In genomic region chr2:55099493-55099877, GRCh38 we compare ENCODE assay signal across 17 cellular contexts. TPM values are rescaled to one million over a fixed set of nuclear protein-coding genes. Genes with fewer than 3 reads are reported as not detected.
A peak's percentile ranks its signal among the peaks of the same experiment; 100 is the strongest.
DNase-seq lines count a peak whose midpoint lies in the region; ATAC-seq, FAIRE-seq and TF ChIP-seq lines count a peak whose summit lies in the region.
"Had no signal": no experiment of that assay in that cellular context is flagged by ENCODE, and none has a peak within 500 bp of the region (broad histone marks: within the 10 kb centered on the region; RNA-seq: fewer than 3 reads in every experiment).

No MANE protein-coding gene starts in this region.

- H2AFZ ChIP-seq in Loucy (ENCODE audit: low read length) (peak overlapping the region; percentile 77), endothelial cell of umbilical vein (ENCODE audit: low read depth, low read length) (no peak overlapping the region)

- intact Hi-C loops in endothelial cell of umbilical vein (cut with micrococcal nuclease) = no loop called here

- H3K4me1 ChIP-seq in DOHH2 (ENCODE audit: control insufficient read depth, low read length) (peaks cover 41% of the 10 kb centered on the region), Loucy (ENCODE audit: insufficient read depth, low read length, poor library complexity, severe bottlenecking) (peaks cover 11% of the 10 kb centered on the region), endothelial cell of umbilical vein (ENCODE audit: control insufficient read depth, extremely low read depth, insufficient read depth, low read length) (peaks cover 69% of the 10 kb centered on the region), skeletal muscle satellite cell (ENCODE audit: control insufficient read depth, insufficient read depth, low read length) (peaks cover 65% of the 10 kb centered on the region)

- H3K4me2 ChIP-seq in DOHH2 (ENCODE audit: low read length) (0 out of 2 replicates have a peak overlapping the region, but pooled peaks have one; percentile 3), Loucy (ENCODE audit: low read depth, low read length, poor library complexity, severe bottlenecking) (no peak overlapping the region), endothelial cell of umbilical vein (ENCODE audit: insufficient read depth, low read length) (peak overlapping the region; percentile 88), skeletal muscle satellite cell (ENCODE audit: low read length) (peak overlapping the region; percentile 71)

- CTCF ChIA-PET in endothelial cell of umbilical vein (lab: Charles Lee) = interaction anchor here (1.1 to 4.8 kb wide), 3 partner anchors 9 to 51 kb away, joined by 4 to 18 read pairs (median 5); no protein-coding TSS in a partner anchor

- H3K27me3 ChIP-seq in DOHH2 (ENCODE audit: control insufficient read depth, low read length) = no peaks in the 10 kb centered on the region
- H3K27me3 ChIP-seq in Loucy (ENCODE audit: insufficient read depth, low read length, poor library complexity, severe bottlenecking) = no peaks in the 10 kb centered on the region
- H3K27me3 ChIP-seq in endothelial cell of umbilical vein (ENCODE audit: control insufficient read depth in 2 of 2, insufficient read depth in 2 of 2, low read length in 2 of 2) = no peaks in the 10 kb centered on the region
- no peaks in the 10 kb centered on the region for H3K27me3 ChIP-seq in skeletal muscle satellite cell (ENCODE audit: control insufficient read depth, insufficient read depth, low read length)

- H3K36me3 ChIP-seq in DOHH2 (ENCODE audit: control insufficient read depth, low read length) = no peaks in the 10 kb centered on the region
- no peaks in the 10 kb centered on the region for H3K36me3 ChIP-seq in Loucy (ENCODE audit: insufficient read depth, low read length)
- no peaks in the 10 kb centered on the region for H3K36me3 ChIP-seq in endothelial cell of umbilical vein (ENCODE audit: control insufficient read depth in 2 of 2, extremely low read depth in 1 of 2, insufficient read depth in 2 of 2, low read length in 2 of 2)
- no peaks in the 10 kb centered on the region for H3K36me3 ChIP-seq in skeletal muscle satellite cell (ENCODE audit: insufficient read depth, low read length)

- H3K9ac ChIP-seq in Loucy (ENCODE audit: low read depth, low read length, poor library complexity, severe bottlenecking) (no peak overlapping the region), endothelial cell of umbilical vein (replicated peaks; ENCODE audit: extremely low read depth, insufficient read depth, low read length) (no peak overlapping the region), skeletal muscle satellite cell (ENCODE audit: low read depth, low read length) (peak overlapping the region; percentile 54)

- no peaks in the 10 kb centered on the region for H3K9me1 ChIP-seq in endothelial cell of umbilical vein (replicated peaks; ENCODE audit: control insufficient read depth, extremely low read depth, insufficient read depth, low read length)

- no peaks in the 10 kb centered on the region for H3K79me2 ChIP-seq in DOHH2 (ENCODE audit: control insufficient read depth, low read length)
- no peaks in the 10 kb centered on the region for H3K79me2 ChIP-seq in Loucy (ENCODE audit: insufficient read depth, low read length)
- H3K79me2 ChIP-seq in endothelial cell of umbilical vein (ENCODE audit: control insufficient read depth, insufficient read depth, low read length) = no peaks in the 10 kb centered on the region

- H3K4me3 ChIP-seq in DOHH2 (ENCODE audit: low read length) = no peak overlapping the region
- no peak overlapping the region for H3K4me3 ChIP-seq in Loucy (ENCODE audit: low read length, poor library complexity, severe bottlenecking)
- no peak overlapping the region for H3K4me3 ChIP-seq in endothelial cell of umbilical vein (replicated peaks in 1 of 3; ENCODE audit: insufficient read depth in 1 of 3, low read depth in 1 of 3, low read length in 3 of 3)
- H3K4me3 ChIP-seq in skeletal muscle satellite cell (ENCODE audit: low read length) = peak overlapping the region; percentile 6

- POLR2A ChIA-PET in endothelial cell of umbilical vein (lab: Charles Lee) = interaction anchor here (1.4 kb wide), 1 partner anchor 51 kb away, joined by 3 read pairs; no protein-coding TSS in a partner anchor

- no peaks in the 10 kb centered on the region for H3F3A ChIP-seq in DOHH2 (ENCODE audit: control insufficient read depth, insufficient read depth)
- no peaks in the 10 kb centered on the region for H3F3A ChIP-seq in Loucy (ENCODE audit: low read depth)

- DNase-seq in endothelial cell of umbilical vein (ENCODE audit: low read depth, low spot score) (no peak), mesenteric fat pad (ENCODE audit: low spot score) (no peak), D721Med (ENCODE audit: insufficient read length, low spot score) (no peak)
- DNase-seq in stimulated activated naive CD4-positive, alpha-beta T cell treated with Interleukin-2 at 50 U/mL for 16 hours (lab: John Stamatoyannopoulos, UW) = no peak
- DNase-seq: activated CD4-positive, alpha-beta T cell treated with anti-CD3 and anti-CD28 coated beads, Interleukin-2, amount 50 U/mL, for 48 hours; amygdala; effector CD4-positive, alpha-beta T cell; NCI-H2029; NK-92 treated with Interleukin-12 subunit alpha and Interleukin-12 subunit beta, amount 100 ng/mL, for 24 hours; stimulated activated CD4-positive, alpha-beta T cell treated with anti-CD3 and anti-CD28 coated beads, Interleukin-2, amount 100 ng/mL, for 48 hours; T-helper 2 cell had no signal

- FAIRE-seq in endothelial cell of umbilical vein (lab: Jason Lieb, UNC) (no peak), D721Med (lab: Jason Lieb, UNC) (no peak)
- FAIRE-seq: GM12892, GM19239 had no signal

- no peak for TF ChIP-seq CTCF in DOHH2 (IDR thresholded peaks at IDR 0.05; ENCODE audit: low read depth, low read length, poor library complexity, severe bottlenecking)
- TF ChIP-seq CTCF in Loucy (conservative IDR thresholded peaks at IDR 0.05; ENCODE audit: low read length) = no peak
- no peak for TF ChIP-seq CTCF in endothelial cell of umbilical vein (IDR thresholded peaks at IDR 0.05; ENCODE audit: extremely low read depth in 1 of 2, insufficient read depth in 1 of 2, low read depth in 1 of 2, low read length in 2 of 2)
- no peak for TF ChIP-seq CTCF in D721Med (IDR thresholded peaks at IDR 0.05; ENCODE audit: insufficient read depth, missing control alignments)

- dilution Hi-C loops in endothelial cell of umbilical vein (cut with MboI; ENCODE audit: extremely low pct_ligation_motif_present, low sequenced_read_pairs) = no loop called here

- no peaks in the 10 kb centered on the region for H4K20me1 ChIP-seq in DOHH2 (ENCODE audit: control insufficient read depth, insufficient read depth, low read depth, low read length)
- no peaks in the 10 kb centered on the region for H4K20me1 ChIP-seq in Loucy (ENCODE audit: insufficient read depth, low read length, poor library complexity, severe bottlenecking)
- no peaks in the 10 kb centered on the region for H4K20me1 ChIP-seq in endothelial cell of umbilical vein (replicated peaks; ENCODE audit: control insufficient read depth, extremely low read depth, insufficient read depth, low read length)

- TSS peak; percentile 49 for BruUV-seq in endothelial cell of umbilical vein (replicated peaks; lab: Mats Ljungman, UMichigan)

- no peak for TF ChIP-seq POLR2A in endothelial cell of umbilical vein (IDR thresholded peaks at IDR 0.05; ENCODE audit: low read depth, low read length)

- H3K9me2 ChIP-seq in DOHH2 (replicated peaks; ENCODE audit: control insufficient read depth, low read length) (no peaks in the 10 kb centered on the region), Loucy (replicated peaks; ENCODE audit: low read depth, low read length) (no peaks in the 10 kb centered on the region)

- no peak overlapping the region for H3K27ac ChIP-seq in DOHH2 (ENCODE audit: low read depth, low read length)
- H3K27ac ChIP-seq in endothelial cell of umbilical vein (ENCODE audit: insufficient read depth, low read depth, low read length) = peak overlapping the region; percentile 97

- ATAC-seq in HG03565 (IDR thresholded peaks at IDR 0.05; ENCODE audit: unreplicated experiment) = no peak

- H3K9me3 ChIP-seq in DOHH2 (ENCODE audit: control insufficient read depth, insufficient read depth, low read length) = no peaks in the 10 kb centered on the region
- H3K9me3 ChIP-seq in Loucy (ENCODE audit: insufficient read depth, low read depth, low read length) = no peaks in the 10 kb centered on the region
- H3K9me3 ChIP-seq in endothelial cell of umbilical vein (replicated peaks; ENCODE audit: control insufficient read depth, insufficient read depth, low read length) = no peaks in the 10 kb centered on the region
- H3K9me3 ChIP-seq in skeletal muscle satellite cell (replicated peaks; ENCODE audit: low read length) = no peaks in the 10 kb centered on the region

TF ChIP-seq in endothelial cell of umbilical vein, 7 proteins besides CTCF, POLR2A, EP300 and RAD21:
- no peak for TF ChIP-seq MAX (IDR thresholded peaks at IDR 0.05; ENCODE audit: insufficient read depth, insufficient read length)
- no peak for TF ChIP-seq EZH2 (IDR thresholded peaks at IDR 0.05; ENCODE audit: borderline replicate concordance, low read depth, low read length, severe bottlenecking)
- no peak for TF ChIP-seq GATA2 (IDR thresholded peaks at IDR 0.05; ENCODE audit: insufficient read depth, insufficient read length, low read depth, low read length)
- TF ChIP-seq POLR2AphosphoS5 (IDR thresholded peaks at IDR 0.05; ENCODE audit: insufficient read depth, low read depth, low read length) = no peak
- no peak for TF ChIP-seq JUN (IDR thresholded peaks at IDR 0.05; ENCODE audit: borderline replicate concordance, insufficient read depth, insufficient read length, low read depth)
- TF ChIP-seq MYC (IDR thresholded peaks at IDR 0.05; ENCODE audit: low read depth, low read length) = no peak
- TF ChIP-seq FOS (IDR thresholded peaks at IDR 0.05; ENCODE audit: borderline replicate concordance, insufficient read depth, low read length) = no peak

RNA-seq across cellular contexts. Expression of gene RTN4, which starts 49.2 kb away (rescaled TPM):
- total RNA-seq in endothelial cell of umbilical vein = 472 and 486 TPM in 2 replicates
- polyA plus RNA-seq in endothelial cell of umbilical vein = 195 and 253 TPM in 2 replicates
- 258 and 287 TPM in 2 replicates for polyA plus RNA-seq in endothelial cell of umbilical vein (2011; cell fraction: cytosol; rRNA removed)
- polyA plus RNA-seq in endothelial cell of umbilical vein (2011; cell fraction: nucleus; rRNA removed) = 221 and 343 TPM in 2 replicates
- polyA plus RNA-seq in endothelial cell of umbilical vein (2012) = 512 and 627 TPM in 2 replicates
- 365 and 404 TPM in 2 replicates for polyA minus RNA-seq in endothelial cell of umbilical vein
- 64.9 TPM for polyA minus RNA-seq in endothelial cell of umbilical vein (2011; cell fraction: cytosol; rRNA and poly(A)+ RNA removed)
- 184 and 233 TPM in 2 replicates for polyA minus RNA-seq in endothelial cell of umbilical vein (2011; cell fraction: nucleus; rRNA and poly(A)+ RNA removed)
- total RNA-seq in skeletal muscle satellite cell (2012; rRNA removed) = 351 and 380 TPM in 2 replicates
- 681 TPM for total RNA-seq in mesenteric fat pad
